23 cellular contexts compared by ENCODE assay signal in genomic region chr1:220267630-220268029, GRCh38. TPM values are rescaled to one million over a fixed set of nuclear protein-coding genes. Genes with fewer than 3 reads are reported as not detected.
DNase-seq lines count a peak whose midpoint lies in the region; ATAC-seq, FAIRE-seq and TF ChIP-seq lines count a peak whose summit lies in the region.
"Had no signal": no experiment of that assay in that cellular context is flagged by ENCODE, and none has a peak within 500 bp of the region (broad histone marks: within the 10 kb centered on the region; RNA-seq: fewer than 3 reads in every experiment).

No MANE protein-coding gene starts in this region.

- no peaks in the 10 kb centered on the region for H3K9me1 ChIP-seq in K562 (ENCODE audit: control insufficient read depth, insufficient read depth, low read length)

- H3K9me3 Mint-ChIP-seq in H9, result peaks cover 0 to 9% of the 10 kb centered on the region in 2 experiments; a peak in 3 of 5 replicates
- H3K9me3 Mint-ChIP-seq: CD8-positive, alpha-beta memory T cell; HFFc6 had no signal

- H3K23ac ChIP-seq in H9 (ENCODE audit: insufficient read length, low read depth, low read length) (no peak overlapping the region), mesendoderm (ENCODE audit: low read length) (peak overlapping the region; percentile 69)

- H4K5ac ChIP-seq in H9 (ENCODE audit: insufficient read length, low read depth, low read length) (no peak overlapping the region), mesendoderm (ENCODE audit: low read length) (no peak overlapping the region)

- no peak overlapping the region for H2BK20ac ChIP-seq in H9 (ENCODE audit: low read depth, low read length, poor library complexity, severe bottlenecking)

- no peak overlapping the region for H2AK5ac ChIP-seq in H9 (ENCODE audit: insufficient read length, low read length)
- no peak overlapping the region for H2AK5ac ChIP-seq in mesendoderm (ENCODE audit: low read length)

- H2BK12ac ChIP-seq in H9 (ENCODE audit: insufficient read length, low read depth, low read length), result no peak overlapping the region

- H3K4me1 ChIP-seq in left ventricle myocardium inferior, result peaks cover 64% of the 10 kb centered on the region
- peaks cover 10% of the 10 kb centered on the region; the same call in 1 of the 2 replicates for H3K4me1 ChIP-seq in H9 (ENCODE audit: insufficient read depth, low read length)
- peaks cover 10 to 16% of the 10 kb centered on the region in 2 experiments; a peak in 4 of 5 replicates for H3K4me1 ChIP-seq in K562 (replicated peaks in 1 of 2; ENCODE audit: control insufficient read depth in 2 of 2, insufficient read depth in 2 of 2, low read length in 2 of 2)
- peaks cover 10% of the 10 kb centered on the region for H3K4me1 ChIP-seq in mesendoderm (ENCODE audit: control insufficient read depth, low read depth, low read length)
- H3K4me1 ChIP-seq: BE2C had no signal

- peaks cover 8% of the 10 kb centered on the region in 2 experiments for H3K4me1 Mint-ChIP-seq in H9

- H2BK5ac ChIP-seq in H9 (ENCODE audit: insufficient read length, low read length), result no peak overlapping the region
- H2BK5ac ChIP-seq in mesendoderm (ENCODE audit: low read length), result no peak overlapping the region

- TF ChIP-seq CTCF in left ventricle myocardium inferior (IDR thresholded peaks at IDR 0.05; ENCODE audit: borderline replicate concordance) (no peak), H9 (conservative IDR thresholded peaks at IDR 0.05) (no peak), K562 (IDR thresholded peaks at IDR 0.05 in 2 of 3, conservative IDR thresholded peaks at IDR 0.05 in 1 of 3; ENCODE audit: insufficient read depth in 2 of 3, low read depth in 1 of 3, low read length in 3 of 3) (no peak)

- H3K18ac ChIP-seq in H9 (ENCODE audit: insufficient read length, low read depth, low read length), result no peak overlapping the region
- no peak overlapping the region for H3K18ac ChIP-seq in mesendoderm (ENCODE audit: low read length)

- H3K27ac Mint-ChIP-seq in H9, result peak overlapping the region in 2 of 3 experiments; percentile 10 to 45; a peak in 2 of 7 replicates
- H3K27ac Mint-ChIP-seq: CD8-positive, alpha-beta memory T cell; HFFc6; IgD-negative memory B cell had no signal

- no peak overlapping the region for H2BK15ac ChIP-seq in H9 (ENCODE audit: low read depth, low read length)
- H2BK15ac ChIP-seq in mesendoderm (replicated peaks; ENCODE audit: low read depth), result no peak overlapping the region

- H3K9me3 ChIP-seq in left ventricle myocardium inferior (replicated peaks) (peaks cover 9% of the 10 kb centered on the region), H9 (ENCODE audit: control insufficient read depth, low read depth, low read length) (no peaks in the 10 kb centered on the region), K562 (replicated peaks; ENCODE audit: control insufficient read depth, insufficient read depth, low read depth, low read length) (no peaks in the 10 kb centered on the region)
- H3K9me3 ChIP-seq: BE2C had no signal

- H3K14ac ChIP-seq in H9 (ENCODE audit: insufficient read depth, low read length), result no peak overlapping the region

- H3K27ac ChIP-seq in left ventricle myocardium inferior (replicated peaks) (peak overlapping the region; percentile 3), H9 (ENCODE audit: insufficient read length, low read depth, low read length) (no peak overlapping the region), K562 (ENCODE audit: extremely low read depth, low read depth, low read length) (no peak overlapping the region), mesendoderm (ENCODE audit: low read depth, low read length) (no peak overlapping the region)

- WGBS in H9 (ENCODE audit: extremely low coverage, insufficient read length, low lambda C conversion rate), result no CpG with 5 or more reads among the region's 4 CpGs
- 91% methylated on average over 4 of the region's 4 CpGs for WGBS in K562 (ENCODE audit: insufficient coverage, low coverage, missing lambda C conversion rate)
- WGBS in mesendoderm (ENCODE audit: extremely low coverage, insufficient coverage, low lambda C conversion rate), result no CpG with 5 or more reads among the region's 4 CpGs

- H2BK120ac ChIP-seq in H9 (ENCODE audit: low read depth, low read length, poor library complexity, severe bottlenecking) (no peak overlapping the region), mesendoderm (ENCODE audit: low read depth, low read length) (no peak overlapping the region)

- H4K20me1 ChIP-seq in H9 (ENCODE audit: control insufficient read depth, insufficient read depth, insufficient read length) (no peaks in the 10 kb centered on the region), K562 (replicated peaks; ENCODE audit: control insufficient read depth, insufficient read depth, low read length) (no peaks in the 10 kb centered on the region)

- H3K27me3 Mint-ChIP-seq in H9 (ENCODE audit: low read depth), result no peaks in the 10 kb centered on the region
- H3K27me3 Mint-ChIP-seq: CD4-positive, CD25-positive, alpha-beta regulatory T cell; CD8-positive, alpha-beta memory T cell; IgD-negative memory B cell had no signal

- H3K27me3 ChIP-seq in left ventricle myocardium inferior (ENCODE audit: low read depth) (no peaks in the 10 kb centered on the region), H9 (ENCODE audit: insufficient read depth, low read length) (no peaks in the 10 kb centered on the region), K562 (ENCODE audit: control insufficient read depth in 2 of 2, insufficient read depth in 2 of 2, low read length in 2 of 2) (no peaks in the 10 kb centered on the region), mesendoderm (ENCODE audit: insufficient read depth, low read length, poor library complexity) (no peaks in the 10 kb centered on the region)
- H3K27me3 ChIP-seq: BE2C had no signal

- CTCF ChIA-PET in K562 (lab: Yijun Ruan, JAX; ENCODE audit: low intra/inter-chr PET ratio), result no interaction called here

- intact Hi-C loops in left ventricle myocardium inferior (cut with micrococcal nuclease) (no loop called here), Right ventricle myocardium superior (cut with DNase I) (no loop called here), K562 (cut with micrococcal nuclease) (no loop called here)

- H3K56ac ChIP-seq in H9 (ENCODE audit: insufficient read length, low read depth, low read length) (no peak overlapping the region), mesendoderm (ENCODE audit: low read length) (no peak overlapping the region)

- FAIRE-seq in K562 (lab: Jason Lieb, UNC), result no peak
- FAIRE-seq: GM12878, H54 had no signal

- H3K36me3 ChIP-seq in left ventricle myocardium inferior (peaks cover 19% of the 10 kb centered on the region), K562 (ENCODE audit: control insufficient read depth, insufficient read depth, low read length) (peaks cover 56% of the 10 kb centered on the region), mesendoderm (ENCODE audit: control insufficient read depth, insufficient read depth, low read length) (peaks cover 1% of the 10 kb centered on the region)

- no TSS peak for BruUV-seq in K562 (replicated peaks; lab: Mats Ljungman, UMichigan)

- in situ Hi-C loops in K562 (cut with MboI), result no loop called here

- H3K4ac ChIP-seq in H9 (ENCODE audit: low read depth, low read length) (no peak overlapping the region), mesendoderm (ENCODE audit: low read depth, low read length) (no peak overlapping the region)

- no peak for TF ChIP-seq RAD21 in K562 (CRISPR knock-in tag; conservative IDR thresholded peaks at IDR 0.05 in 1 of 2, IDR thresholded peaks at IDR 0.05 in 1 of 2)

- H3K4me3 ChIP-seq in left ventricle myocardium inferior, result no peak overlapping the region
- no peak overlapping the region for H3K4me3 ChIP-seq in K562
- H3K4me3 ChIP-seq in mesendoderm (ENCODE audit: low read length), result no peak overlapping the region
- H3K4me3 ChIP-seq: GM12878 had no signal

- H3K36me3 Mint-ChIP-seq in H9 (ENCODE audit: insufficient read depth in 1 of 3, low read depth in 3 of 3), result peaks cover 44 to 53% (median 45%) of the 10 kb centered on the region in 3 experiments

- ATAC-seq in Right ventricle myocardium superior (ENCODE audit: poor library complexity) (no peak), K562 (no peak)
- ATAC-seq: GM12878, HCT116 had no signal

- H3K79me1 ChIP-seq in H9 (ENCODE audit: insufficient read depth, low read depth, low read length, poor library complexity, severe bottlenecking) (peaks cover 2% of the 10 kb centered on the region), mesendoderm (ENCODE audit: low read length) (peaks cover 10% of the 10 kb centered on the region)

- H3K79me2 ChIP-seq in H9 (ENCODE audit: insufficient read depth, low read length), result peaks cover 29% of the 10 kb centered on the region; the same call in 1 of the 2 replicates
- H3K79me2 ChIP-seq in K562 (ENCODE audit: control insufficient read depth, insufficient read depth, low read length), result peaks cover 60% of the 10 kb centered on the region
- peaks cover 39% of the 10 kb centered on the region for H3K79me2 ChIP-seq in mesendoderm (ENCODE audit: control insufficient read depth, insufficient read depth, low read length)

- peaks cover 7% of the 10 kb centered on the region for H3K23me2 ChIP-seq in H9 (ENCODE audit: insufficient read length, low read depth, low read length, poor library complexity, severe bottlenecking)

- TF ChIP-seq EP300 in K562 (IDR thresholded peaks at IDR 0.05; ENCODE audit: low read length), result no peak

- no peak overlapping the region for H3T11ph ChIP-seq in H9 (ENCODE audit: low read length)

- DNase-seq in left ventricle myocardium inferior, result no peak
- DNase-seq in Right ventricle myocardium superior, result no peak
- DNase-seq in H9, result no peak
- DNase-seq in K562 (ENCODE audit: extremely low read depth in 1 of 4, low spot score in 3 of 4), result no peak
- no peak for DNase-seq in mesendoderm
- DNase-seq in dedifferentiated amniotic fluid mesenchymal stem cell (ENCODE audit: extremely low spot score), result no peak
- DNase-seq in activated CD4-positive, alpha-beta T cell treated with anti-CD3 and anti-CD28 coated beads, Interleukin-2, amount 50 U/mL, for 1 hour, result no peak
- DNase-seq: ACHN; BE2C; C1 segment of cervical spinal cord; CD4-positive, CD25-positive, alpha-beta regulatory T cell; CD8-positive, alpha-beta memory T cell; COR-L47; DMS 273 treated with DMSO at 0.1 percent for 48 hours; DMS53; DND-41; EL; HFFc6; KG1 had no signal

- no peak overlapping the region for H4K91ac ChIP-seq in H9 (ENCODE audit: insufficient read length, low read depth, low read length)

- no peak overlapping the region for H3K9ac ChIP-seq in H9 (ENCODE audit: extremely low read depth, insufficient read length, low read length)
- no peak overlapping the region for H3K9ac ChIP-seq in K562 (ENCODE audit: insufficient read depth in 1 of 2, low read depth in 2 of 2, low read length in 2 of 2)
- no peak overlapping the region for H3K9ac ChIP-seq in mesendoderm (ENCODE audit: low read length)

- no peak overlapping the region for H3K4me3 Mint-ChIP-seq in H9
- H3K4me3 Mint-ChIP-seq: CD4-positive, CD25-positive, alpha-beta regulatory T cell; HFFc6 had no signal

- no peak for TF ChIP-seq POLR2A in K562 (conservative IDR thresholded peaks at IDR 0.05)

- POLR2A ChIA-PET in K562 (lab: Yijun Ruan, JAX), result interaction anchor here (1.1 kb wide), 1 partner anchor 10 kb away, joined by 3 read pairs; no protein-coding TSS in a partner anchor

- H4K8ac ChIP-seq in H9 (replicated peaks; ENCODE audit: insufficient read length, low read depth, low read length) (no peak overlapping the region), mesendoderm (ENCODE audit: low read depth, low read length) (no peak overlapping the region)

- no peak overlapping the region for H2AFZ ChIP-seq in H9 (ENCODE audit: low read length)
- H2AFZ ChIP-seq in K562 (ENCODE audit: low read depth, low read length), result no peak overlapping the region

- H3K4me2 ChIP-seq in H9 (ENCODE audit: insufficient read depth, insufficient read length, low read length), result no peak overlapping the region
- H3K4me2 ChIP-seq in K562 (ENCODE audit: insufficient read depth, low read length), result no peak overlapping the region
- H3K4me2 ChIP-seq in mesendoderm (ENCODE audit: low read length), result no peak overlapping the region

RNA-seq across cellular contexts. Expression of gene RAB3GAP2, which starts 4.6 kb away (rescaled TPM):
- total RNA-seq in left ventricle myocardium inferior, result 20.3 TPM
- 23.9 TPM for total RNA-seq in Right ventricle myocardium superior
- total RNA-seq in H9 (2021), result 41.6 and 48.3 TPM in 2 replicates
- 61.7 and 148 TPM in 2 replicates for total RNA-seq in K562 (2011; cell fraction: chromatin; rRNA removed; ENCODE audit: low replicate concordance)
- 21.7 and 33.6 TPM in 2 replicates for total RNA-seq in K562 (2011; cell fraction: nucleolus; rRNA removed)
- 48.9 and 50.8 TPM in 2 replicates for total RNA-seq in K562 (2011; cell fraction: nucleoplasm; rRNA removed)
- total RNA-seq in K562 (2014; rRNA removed), result 21.1 and 21.4 TPM in 2 replicates
- 39.5 and 40.1 TPM in 2 replicates for total RNA-seq in K562 (2014; rRNA removed; fragmentation: Illumina TruSeq; extraction: Trizol)
- total RNA-seq in K562 (2015; rRNA removed; fragmentation: Illumina TruSeq; extraction: Trizol), result 30.3 and 33.2 TPM in 2 replicates
- 48.7 and 50.0 TPM in 2 replicates for total RNA-seq in K562 (2021)
- 46.1 and 69.1 TPM in 2 replicates for polyA plus RNA-seq in K562 (2011; rRNA removed)
- 21.1 and 29.2 TPM in 2 replicates for polyA plus RNA-seq in K562 (2011; cell fraction: cytosol; rRNA removed)
- 49.6 and 50.5 TPM in 2 replicates for polyA plus RNA-seq in K562 (2011; cell fraction: nucleus; rRNA removed)
- 25.3 and 31.0 TPM in 2 replicates for polyA plus RNA-seq in K562 (2012)
- 28.1 and 32.2 TPM in 2 replicates for polyA plus RNA-seq in K562 (2014; fragmentation: Illumina TruSeq; extraction: Trizol)
- 10 to 100 TPM; 14.1 to 17.2 TPM for polyA plus RNA-seq in K562 (2014; fragmentation: Nextera tagmentation; extraction: Ambion mirVana)
- 19.1 and 23.2 TPM in 2 replicates for polyA plus RNA-seq in K562 (2014; rRNA removed)
- polyA minus RNA-seq in K562 (2011; rRNA and poly(A)+ RNA removed), result 224 and 294 TPM in 2 replicates
- polyA minus RNA-seq in K562 (2011; cell fraction: cytosol; rRNA and poly(A)+ RNA removed), result 23.4 and 60.6 TPM in 2 replicates
- polyA minus RNA-seq in K562 (2011; cell fraction: nucleus; rRNA and poly(A)+ RNA removed), result 26.7 and 41.5 TPM in 2 replicates
- polyA plus RNA-seq in mesendoderm (2013, experiment 1 of 2), result 19.2 TPM
- 18.4 TPM for polyA plus RNA-seq in mesendoderm (2013, experiment 2 of 2)
